Comparison of ENCODE assay signal across 8 cellular contexts in the genomic region with DNA sequence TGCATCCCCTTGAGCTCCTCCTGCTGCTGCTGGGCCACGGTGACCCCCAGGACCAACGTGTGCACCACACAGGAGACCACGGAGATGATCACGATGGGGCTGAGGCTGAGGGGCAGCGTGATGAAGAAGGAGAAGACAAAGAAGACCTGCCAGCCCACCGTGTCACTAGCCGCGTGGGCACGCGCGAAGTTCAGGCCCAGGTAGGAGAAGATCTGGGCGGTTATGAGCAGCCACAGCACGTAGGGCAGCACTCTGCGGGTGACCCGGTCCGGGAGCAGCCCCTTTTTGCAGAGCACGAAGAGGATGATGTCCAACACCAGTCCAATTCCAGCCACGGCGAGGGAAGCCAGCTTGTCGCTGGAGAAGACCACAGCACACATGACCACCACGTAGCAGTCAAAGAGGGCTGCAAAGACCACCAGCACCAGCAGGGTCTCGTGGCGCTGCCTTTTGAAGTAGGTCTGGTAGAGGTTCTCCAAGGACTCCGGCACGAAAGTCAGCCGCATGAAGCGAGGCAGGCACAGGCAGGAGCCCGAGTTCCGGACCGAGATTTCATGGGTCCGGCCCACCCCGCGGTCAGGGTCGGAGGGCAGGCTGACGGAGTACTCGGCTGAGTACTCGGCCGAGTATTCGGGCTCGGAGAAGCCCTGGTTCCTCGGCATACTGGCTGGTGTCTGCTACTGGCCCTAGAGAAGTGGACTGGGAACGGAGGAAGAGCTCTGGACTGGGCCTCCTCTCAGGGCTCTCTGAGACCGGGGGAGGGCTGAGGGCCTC. TPM values are rescaled to one million over a fixed set of nuclear protein-coding genes. Genes with fewer than 3 reads are reported as not detected.
A peak's percentile ranks its signal among the peaks of the same experiment; 100 is the strongest.
DNase-seq lines count a peak whose midpoint lies in the region; ATAC-seq and TF ChIP-seq lines count a peak whose summit lies in the region.

No MANE protein-coding gene starts in this region.

- H3K36me3 ChIP-seq in BJ (ENCODE audit: control insufficient read depth, insufficient read depth, low read length) (peaks cover 9% of the 10 kb centered on the region), neural cell (ENCODE audit: insufficient read depth, low read length) (no peaks in the 10 kb centered on the region)

- H3K9ac ChIP-seq in neural cell (ENCODE audit: low read length): peak overlapping the region; percentile 69

- CTCF ChIA-PET in BJ (lab: Yijun Ruan, JAX): interaction anchor here (1.0 to 1.3 kb wide), 2 partner anchors 62 to 91 kb away, joined by 3 read pairs; no protein-coding TSS in a partner anchor

- H3K9me3 ChIP-seq in neural cell (ENCODE audit: low read length): no peaks in the 10 kb centered on the region

- H3K4me3 ChIP-seq in BJ (ENCODE audit: low read depth, low read length) (peak overlapping the region; percentile 61), LNCaP clone FGC (ENCODE audit: low read depth, low read length) (peak overlapping the region; percentile 61), coronary artery (peak overlapping the region; percentile 80), neural cell (ENCODE audit: low read length) (peak overlapping the region; percentile 73)

- DNase-seq in BJ (ENCODE audit: low read depth) (no peak), LNCaP clone FGC (ENCODE audit: low read depth) (no peak), coronary artery (ENCODE audit: low spot score) (no peak), UCSD-AML1 (lab: John Stamatoyannopoulos, UW; ENCODE audit: unreplicated experiment) (no peak), NCI-H2227 (lab: John Stamatoyannopoulos, UW; ENCODE audit: unreplicated experiment) (no peak), SW 1271 (lab: John Stamatoyannopoulos, UW) (no peak)

- no peaks in the 10 kb centered on the region for H3K9me2 ChIP-seq in neural cell (ENCODE audit: insufficient read depth, low read length)

- H3K27me3 ChIP-seq in BJ (ENCODE audit: control insufficient read depth, insufficient read depth, low read length): no peaks in the 10 kb centered on the region
- H3K27me3 ChIP-seq in neural cell (ENCODE audit: insufficient read depth, low read depth, low read length): no peaks in the 10 kb centered on the region

- no peaks in the 10 kb centered on the region for H3F3A ChIP-seq in neural cell (ENCODE audit: insufficient read depth, low read length, poor library complexity, severe bottlenecking)

- no peak for ATAC-seq in HG02678 (IDR thresholded peaks at IDR 0.05; ENCODE audit: unreplicated experiment)

- peaks cover 2% of the 10 kb centered on the region for H3K79me2 ChIP-seq in neural cell (replicated peaks; ENCODE audit: insufficient read depth, low read length)

- POLR2A ChIA-PET in BJ (lab: Charles Lee): no interaction called here

- H4K20me1 ChIP-seq in neural cell (ENCODE audit: insufficient read depth): no peaks in the 10 kb centered on the region

- TF ChIP-seq RAD21 in neural cell (conservative IDR thresholded peaks at IDR 0.05): no peak

- peak overlapping the region; percentile 85 for H3K4me2 ChIP-seq in neural cell (ENCODE audit: low read length)

- H2AFZ ChIP-seq in neural cell (ENCODE audit: low read depth, low read length): no peak overlapping the region

- TF ChIP-seq EP300 in neural cell (conservative IDR thresholded peaks at IDR 0.05; ENCODE audit: poor library complexity, severe bottlenecking): no peak

- H3K27ac ChIP-seq in coronary artery (peak overlapping the region in 1 of 2 donors; percentile 89), neural cell (ENCODE audit: low read length) (no peak overlapping the region)

- no peak for TF ChIP-seq CTCF in BJ (IDR thresholded peaks at IDR 0.05; ENCODE audit: insufficient read depth, low read depth, low read length)
- TF ChIP-seq CTCF in LNCaP clone FGC (IDR thresholded peaks at IDR 0.05; ENCODE audit: control insufficient read depth, extremely low read depth, insufficient read depth): no peak
- TF ChIP-seq CTCF in coronary artery (IDR thresholded peaks at IDR 0.05): no peak
- TF ChIP-seq CTCF in neural cell (IDR thresholded peaks at IDR 0.05; ENCODE audit: poor library complexity, severe bottlenecking): no peak

TF ChIP-seq in neural cell, 6 proteins besides CTCF, POLR2A, EP300 and RAD21:
- TF ChIP-seq, protein P1, sequence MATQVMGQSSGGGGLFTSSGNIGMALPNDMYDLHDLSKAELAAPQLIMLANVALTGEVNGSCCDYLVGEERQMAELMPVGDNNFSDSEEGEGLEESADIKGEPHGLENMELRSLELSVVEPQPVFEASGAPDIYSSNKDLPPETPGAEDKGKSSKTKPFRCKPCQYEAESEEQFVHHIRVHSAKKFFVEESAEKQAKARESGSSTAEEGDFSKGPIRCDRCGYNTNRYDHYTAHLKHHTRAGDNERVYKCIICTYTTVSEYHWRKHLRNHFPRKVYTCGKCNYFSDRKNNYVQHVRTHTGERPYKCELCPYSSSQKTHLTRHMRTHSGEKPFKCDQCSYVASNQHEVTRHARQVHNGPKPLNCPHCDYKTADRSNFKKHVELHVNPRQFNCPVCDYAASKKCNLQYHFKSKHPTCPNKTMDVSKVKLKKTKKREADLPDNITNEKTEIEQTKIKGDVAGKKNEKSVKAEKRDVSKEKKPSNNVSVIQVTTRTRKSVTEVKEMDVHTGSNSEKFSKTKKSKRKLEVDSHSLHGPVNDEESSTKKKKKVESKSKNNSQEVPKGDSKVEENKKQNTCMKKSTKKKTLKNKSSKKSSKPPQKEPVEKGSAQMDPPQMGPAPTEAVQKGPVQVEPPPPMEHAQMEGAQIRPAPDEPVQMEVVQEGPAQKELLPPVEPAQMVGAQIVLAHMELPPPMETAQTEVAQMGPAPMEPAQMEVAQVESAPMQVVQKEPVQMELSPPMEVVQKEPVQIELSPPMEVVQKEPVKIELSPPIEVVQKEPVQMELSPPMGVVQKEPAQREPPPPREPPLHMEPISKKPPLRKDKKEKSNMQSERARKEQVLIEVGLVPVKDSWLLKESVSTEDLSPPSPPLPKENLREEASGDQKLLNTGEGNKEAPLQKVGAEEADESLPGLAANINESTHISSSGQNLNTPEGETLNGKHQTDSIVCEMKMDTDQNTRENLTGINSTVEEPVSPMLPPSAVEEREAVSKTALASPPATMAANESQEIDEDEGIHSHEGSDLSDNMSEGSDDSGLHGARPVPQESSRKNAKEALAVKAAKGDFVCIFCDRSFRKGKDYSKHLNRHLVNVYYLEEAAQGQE (IDR thresholded peaks at IDR 0.05; ENCODE audit: borderline replicate concordance): no peak
- no peak for TF ChIP-seq EZH2 (IDR thresholded peaks at IDR 0.05; ENCODE audit: borderline replicate concordance, insufficient read depth, low read length, poor library complexity, severe bottlenecking)
- no peak for TF ChIP-seq TAF1 (IDR thresholded peaks at IDR 0.05; ENCODE audit: low read depth)
- TF ChIP-seq SMC3 (conservative IDR thresholded peaks at IDR 0.05; ENCODE audit: poor library complexity): no peak
- TF ChIP-seq MXI1 (conservative IDR thresholded peaks at IDR 0.05; ENCODE audit: poor library complexity, severe bottlenecking): no peak
- no peak for TF ChIP-seq POLR2AphosphoS5 (IDR thresholded peaks at IDR 0.05)

RNA-seq across cellular contexts. Expression of a gene that starts 1.5 kb away (rescaled TPM):
- polyA plus RNA-seq in BJ (2011; rRNA removed) (43.2 and 73.3 TPM in 2 replicates), neural cell (28.8 and 33.2 TPM in 2 replicates)
- 93.4 and 100 TPM in 2 replicates for polyA minus RNA-seq in BJ (2011; rRNA and poly(A)+ RNA removed)
- polyA minus RNA-seq in neural cell: 23.8 and 25.3 TPM in 2 replicates

RNA-seq across cellular contexts. Expression of a gene that starts 53.2 kb away (rescaled TPM):
- polyA plus RNA-seq in BJ (2011; rRNA removed): 2.3 and 3.4 TPM in 2 replicates
- polyA minus RNA-seq in BJ (2011; rRNA and poly(A)+ RNA removed): 1.8 and 2.9 TPM in 2 replicates
- polyA plus RNA-seq in neural cell: 22.4 and 24.0 TPM in 2 replicates
- 25.6 and 32.2 TPM in 2 replicates for polyA minus RNA-seq in neural cell
